In genomic region chr15:92521624-92522008, GRCh38 we compare ENCODE assay signal across 8 cellular contexts.
DNase-seq lines count a peak whose midpoint lies in the region; ATAC-seq, FAIRE-seq and TF ChIP-seq lines count a peak whose summit lies in the region.

No MANE protein-coding gene starts in this region.

- H3K9ac ChIP-seq in SK-N-SH (no peak overlapping the region), HCT116 (ENCODE audit: low read length) (no peak overlapping the region), astrocyte (ENCODE audit: low read length) (no peak overlapping the region)

- H2AFZ ChIP-seq in SK-N-SH (ENCODE audit: low read depth) (no peak overlapping the region), HCT116 (ENCODE audit: low read depth, low read length, poor library complexity, severe bottlenecking) (peak overlapping the region; percentile 2), astrocyte (ENCODE audit: low read depth, low read length) (peak overlapping the region; percentile 32), hepatocyte (no peak overlapping the region)

- no peak; the same call in 2 of the 3 replicates for ATAC-seq in SK-N-SH treated with all-trans-retinoic acid at 6 μM for 48 hours
- ATAC-seq in HCT116, result peak; percentile 99
- peak; percentile 95 to 97 for ATAC-seq in gastrocnemius medialis

- peak; percentile 19; the same call in 1 of the 2 replicates for TF ChIP-seq CTCF in SK-N-SH (IDR thresholded peaks at IDR 0.05)
- peak; percentile 53 to 70 (median 67); a peak in 5 of 6 replicates for TF ChIP-seq CTCF in HCT116 (IDR thresholded peaks at IDR 0.05 in 2 of 3, conservative IDR thresholded peaks at IDR 0.05 in 1 of 3; ENCODE audit: borderline replicate concordance in 1 of 3, insufficient read depth in 1 of 3, low read depth in 2 of 3, low read length in 2 of 3)
- peak; percentile 85 for TF ChIP-seq CTCF in LNCaP clone FGC (IDR thresholded peaks at IDR 0.05; ENCODE audit: control insufficient read depth, extremely low read depth, insufficient read depth)
- peak; percentile 78 for TF ChIP-seq CTCF in astrocyte (IDR thresholded peaks at IDR 0.05; ENCODE audit: insufficient read depth, low read depth, low read length)
- TF ChIP-seq CTCF in hepatocyte (IDR thresholded peaks at IDR 0.05; ENCODE audit: poor library complexity), result peak; percentile 76
- peak; percentile 66 to 84 (median 79) for TF ChIP-seq CTCF in gastrocnemius medialis (IDR thresholded peaks at IDR 0.05 in 4 of 5, conservative IDR thresholded peaks at IDR 0.05 in 1 of 5)

- no peaks in the 10 kb centered on the region for H3K9me2 ChIP-seq in SK-N-SH
- no peaks in the 10 kb centered on the region for H3K9me2 ChIP-seq in HCT116 (ENCODE audit: insufficient read depth)
- H3K9me2 ChIP-seq in hepatocyte (replicated peaks; ENCODE audit: insufficient read depth), result no peaks in the 10 kb centered on the region

- TF ChIP-seq POLR2A in HCT116 (IDR thresholded peaks at IDR 0.05; ENCODE audit: borderline replicate concordance, extremely low read depth, insufficient read depth, insufficient read length) (no peak), gastrocnemius medialis (IDR thresholded peaks at IDR 0.05) (no peak)

- H3K4me1 ChIP-seq in SK-N-SH (ENCODE audit: control insufficient read depth in 1 of 2, insufficient read depth in 2 of 2, low read depth in 1 of 2, low read length in 1 of 2) (no peaks in the 10 kb centered on the region), HCT116 (ENCODE audit: control insufficient read depth in 1 of 2, insufficient read depth in 2 of 2, low read length in 2 of 2) (no peaks in the 10 kb centered on the region), astrocyte (ENCODE audit: insufficient read depth, low read length) (no peaks in the 10 kb centered on the region), hepatocyte (ENCODE audit: insufficient read depth) (no peaks in the 10 kb centered on the region), gastrocnemius medialis (peaks cover 12 to 20% of the 10 kb centered on the region in 2 donors)

- TF ChIP-seq EP300 in SK-N-SH (IDR thresholded peaks at IDR 0.05; ENCODE audit: borderline replicate concordance in 1 of 2, low read depth in 1 of 2, low read length in 1 of 2), result no peak

- H3K9me3 Mint-ChIP-seq in astrocyte (ENCODE audit: unreplicated experiment), result no peaks in the 10 kb centered on the region

- H3K27me3 ChIP-seq in SK-N-SH (ENCODE audit: insufficient read depth) (no peaks in the 10 kb centered on the region), HCT116 (ENCODE audit: insufficient read depth, low read length) (no peaks in the 10 kb centered on the region), astrocyte (ENCODE audit: insufficient read depth, low read length) (no peaks in the 10 kb centered on the region), hepatocyte (no peaks in the 10 kb centered on the region), gastrocnemius medialis (no peaks in the 10 kb centered on the region)

- intact Hi-C loops in HCT116 (cut with micrococcal nuclease), result loop anchor here (1.0 to 10.0 kb wide), 2 partner anchors 163 to 194 kb away; no protein-coding TSS in a partner anchor
- intact Hi-C loops in gastrocnemius medialis (cut with DNase I; ENCODE audit: low total_unique reads), result loop anchor here (1.0 to 5.0 kb wide), 5 partner anchors 76 to 424 kb away; no protein-coding TSS in a partner anchor

- H3K79me2 ChIP-seq in SK-N-SH (ENCODE audit: insufficient read depth), result no peaks in the 10 kb centered on the region
- no peaks in the 10 kb centered on the region for H3K79me2 ChIP-seq in HCT116 (ENCODE audit: insufficient read depth, low read length)
- no peaks in the 10 kb centered on the region for H3K79me2 ChIP-seq in astrocyte (ENCODE audit: insufficient read depth, low read length)
- H3K79me2 ChIP-seq in hepatocyte, result no peaks in the 10 kb centered on the region

- no peak overlapping the region for H3K4me3 Mint-ChIP-seq in astrocyte (ENCODE audit: unreplicated experiment)

- H3K4me2 ChIP-seq in SK-N-SH, result no peak overlapping the region
- no peak overlapping the region for H3K4me2 ChIP-seq in HCT116 (ENCODE audit: low read length)
- H3K4me2 ChIP-seq in astrocyte (ENCODE audit: low read length), result no peak overlapping the region
- no peak overlapping the region for H3K4me2 ChIP-seq in hepatocyte

- no peaks in the 10 kb centered on the region for H3K36me3 ChIP-seq in SK-N-SH (replicated peaks in 1 of 2; ENCODE audit: control insufficient read depth in 1 of 2, insufficient read depth in 2 of 2, low read length in 1 of 2)
- H3K36me3 ChIP-seq in HCT116 (ENCODE audit: control insufficient read depth in 1 of 2, insufficient read depth in 2 of 2, low read length in 2 of 2), result no peaks in the 10 kb centered on the region
- no peaks in the 10 kb centered on the region for H3K36me3 ChIP-seq in astrocyte (ENCODE audit: insufficient read depth, low read length)
- no peaks in the 10 kb centered on the region for H3K36me3 ChIP-seq in hepatocyte (replicated peaks; ENCODE audit: insufficient read depth, low read depth)
- no peaks in the 10 kb centered on the region for H3K36me3 ChIP-seq in gastrocnemius medialis

- H3K27me3 Mint-ChIP-seq in astrocyte (ENCODE audit: low read depth, unreplicated experiment), result peaks cover 2% of the 10 kb centered on the region

- no peaks in the 10 kb centered on the region for H3K9me3 ChIP-seq in SK-N-SH
- no peaks in the 10 kb centered on the region for H3K9me3 ChIP-seq in HCT116 (ENCODE audit: control insufficient read depth in 1 of 2, insufficient read depth in 1 of 2, low read depth in 1 of 2, low read length in 2 of 2)
- no peaks in the 10 kb centered on the region for H3K9me3 ChIP-seq in astrocyte (ENCODE audit: insufficient read depth, low read depth, low read length)
- H3K9me3 ChIP-seq in hepatocyte (ENCODE audit: low read depth), result no peaks in the 10 kb centered on the region
- no peaks in the 10 kb centered on the region for H3K9me3 ChIP-seq in gastrocnemius medialis

- RAD21 ChIA-PET in HCT116 (lab: Charles Lee; ENCODE audit: low non-redundant PET in 1 of 2, low total read pairs in 2 of 2, uncharacterized antibody in 2 of 2, unreplicated experiment in 2 of 2), result interaction anchor here (0.8 to 1.0 kb wide), 2 partner anchors 193 to 194 kb away, joined by 3 to 6 read pairs; no protein-coding TSS in a partner anchor

- H3K4me3 ChIP-seq in SK-N-SH (ENCODE audit: low read depth in 2 of 2, low read length in 1 of 2) (no peak overlapping the region; a peak in 1 of 4 replicates), HCT116 (replicated peaks in 1 of 2; ENCODE audit: low read depth in 1 of 2, low read length in 2 of 2) (no peak overlapping the region), LNCaP clone FGC (ENCODE audit: low read depth, low read length) (no peak overlapping the region), astrocyte (ENCODE audit: insufficient read depth, low read depth, low read length) (no peak overlapping the region), hepatocyte (no peak overlapping the region), gastrocnemius medialis (no peak overlapping the region)

- TF ChIP-seq RAD21 in SK-N-SH (IDR thresholded peaks at IDR 0.05; ENCODE audit: low read length) (peak; percentile 90), HCT116 (IDR thresholded peaks at IDR 0.05; ENCODE audit: low read depth) (peak; percentile 79)

- BruUV-seq in HCT116 (replicated peaks; lab: Mats Ljungman, UMichigan), result no TSS peak

- no peaks in the 10 kb centered on the region for H3K4me1 Mint-ChIP-seq in astrocyte (ENCODE audit: low read depth, unreplicated experiment)

- CTCF ChIA-PET in SK-N-SH (lab: Yijun Ruan, JAX), result interaction anchor here (0.6 to 6.7 kb wide), 37 partner anchors 10 to 425 kb away, joined by 3 to 95 read pairs (median 4); no protein-coding TSS in a partner anchor
- CTCF ChIA-PET in HCT116 (lab: Charles Lee), result interaction anchor here (0.7 to 1.9 kb wide), 6 partner anchors 14 to 424 kb away, joined by 3 to 27 read pairs (median 4); no protein-coding TSS in a partner anchor

- no peaks in the 10 kb centered on the region for H3F3A ChIP-seq in SK-N-SH (replicated peaks; ENCODE audit: insufficient read depth)

- H3K27ac ChIP-seq in SK-N-SH (ENCODE audit: low read depth in 2 of 2, low read length in 1 of 2), result no peak overlapping the region
- no peak overlapping the region for H3K27ac ChIP-seq in HCT116 (ENCODE audit: low read depth, low read length)
- no peak overlapping the region for H3K27ac ChIP-seq in astrocyte (ENCODE audit: low read depth, low read length)
- no peak overlapping the region for H3K27ac ChIP-seq in hepatocyte
- H3K27ac ChIP-seq in gastrocnemius medialis, result no peak overlapping the region

- POLR2A ChIA-PET in SK-N-SH (lab: Yijun Ruan, JAX), result interaction anchor here (1.0 kb wide), 1 partner anchor 193 kb away, joined by 5 read pairs; no protein-coding TSS in a partner anchor
- POLR2A ChIA-PET in HCT116 (lab: Charles Lee), result no interaction called here

- WGBS in SK-N-SH (ENCODE audit: low lambda C conversion rate), result 24% methylated on average over 7 of the region's 7 CpGs
- WGBS in hepatocyte (ENCODE audit: low lambda C conversion rate, missing lambda C conversion rate), result 15% methylated on average over 7 of the region's 7 CpGs

- H3K27ac Mint-ChIP-seq in astrocyte (ENCODE audit: unreplicated experiment), result no peak overlapping the region

- in situ Hi-C loops in gastrocnemius medialis (cut with MboI; ENCODE audit: low sequenced_read_pairs in 4 of 4), result loop anchor here (5.0 to 10.0 kb wide), 5 partner anchors 93 to 196 kb away; no protein-coding TSS in a partner anchor

- H4K20me1 ChIP-seq in SK-N-SH (ENCODE audit: insufficient read depth) (no peaks in the 10 kb centered on the region), HCT116 (ENCODE audit: insufficient read depth) (no peaks in the 10 kb centered on the region), astrocyte (ENCODE audit: insufficient read depth, low read length) (no peaks in the 10 kb centered on the region), hepatocyte (ENCODE audit: insufficient read depth, poor library complexity, severe bottlenecking) (no peaks in the 10 kb centered on the region)

- DNase-seq in SK-N-SH (peak; percentile 64), HCT116 (ENCODE audit: low read depth, low spot score) (peak; percentile 46), LNCaP clone FGC (ENCODE audit: low read depth) (peak; percentile 67), SHP77 treated with DMSO at 0.1 percent for 48 hours (lab: John Stamatoyannopoulos, UW) (peak; percentile 24), astrocyte (ENCODE audit: low read depth) (peak; percentile 79), hepatocyte (ENCODE audit: low spot score) (peak; percentile 87), gastrocnemius medialis (peak; percentile 67 to 79)

- FAIRE-seq in astrocyte (lab: Jason Lieb, UNC), result peak; percentile 80

- H3K36me3 Mint-ChIP-seq in astrocyte (ENCODE audit: low read depth, unreplicated experiment), result no peaks in the 10 kb centered on the region

TF ChIP-seq in SK-N-SH, 30 proteins besides CTCF, POLR2A, EP300 and RAD21 (continues in another document):
- TF ChIP-seq SMC3 (IDR thresholded peaks at IDR 0.05; ENCODE audit: low read depth, low read length) (peak; percentile 84), NRF1 (IDR thresholded peaks at IDR 0.05; ENCODE audit: low read depth, low read length) (no peak)

TF ChIP-seq in SK-N-SH treated with all-trans-retinoic acid at 6 μM for 48 hours, 23 proteins besides CTCF, POLR2A, EP300 and RAD21 (continues in another document):
- no peak for TF ChIP-seq RARB (CRISPR knock-in tag; IDR thresholded peaks at IDR 0.05)
- TF ChIP-seq TOX (CRISPR knock-in tag; IDR thresholded peaks at IDR 0.05; ENCODE audit: borderline replicate concordance), result no peak

TF ChIP-seq in HCT116, 20 proteins besides CTCF, POLR2A, EP300 and RAD21 (continues in another document):
- TF ChIP-seq ELF1 (IDR thresholded peaks at IDR 0.05; ENCODE audit: borderline replicate concordance, low read depth), result no peak
- no peak for TF ChIP-seq JUND (IDR thresholded peaks at IDR 0.05)
- TF ChIP-seq ZFX (IDR thresholded peaks at IDR 0.05), result no peak

Comparison
In these comparisons a context has a peak if more than half of its experiments do, and no peak if none do; other contexts are left out.
1. DNase-seq: peak in every context shown above with its lines; median percentile 87 in hepatocyte; 79 in astrocyte; 73 in gastrocnemius medialis; 67 in LNCaP clone FGC; 64 in SK-N-SH; 46 in HCT116; 24 in SHP77 treated with DMSO at 0.1 percent for 48 hours.
2. H2AFZ ChIP-seq: peak in HCT116 (single experiment) and astrocyte (single experiment); none in SK-N-SH (single experiment) and hepatocyte (single experiment).
3. CTCF ChIP-seq: peak in every context shown above with its lines; median percentile 85 in LNCaP clone FGC; 79 in gastrocnemius medialis; 78 in astrocyte; 76 in hepatocyte; 67 in HCT116; 19 in SK-N-SH.